1 cellular context compared by ENCODE assay signal in the genomic region with DNA sequence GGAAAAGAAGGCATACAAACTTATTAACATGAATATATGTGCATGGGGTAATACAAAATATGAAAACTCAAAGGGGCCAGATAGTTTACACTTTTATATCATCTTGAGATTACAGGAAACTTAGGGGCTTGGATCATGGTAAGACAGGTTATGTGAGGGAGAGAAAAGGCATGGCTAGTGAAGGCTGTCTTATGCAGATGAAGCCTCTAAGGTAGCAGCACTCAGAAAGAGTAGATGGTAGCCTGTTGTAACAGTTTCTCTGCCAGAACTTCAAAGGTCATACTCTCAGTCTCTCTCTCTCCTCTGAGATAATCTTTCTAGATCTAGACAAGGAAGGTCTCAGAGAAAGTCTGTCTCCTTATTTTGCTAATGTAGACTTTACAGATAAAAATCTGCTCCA.
TF ChIP-seq lines count a peak whose summit lies in the region.

No MANE protein-coding gene starts in this region.

TF ChIP-seq in WTC11, 78 proteins besides CTCF, POLR2A, EP300 and RAD21:
- TF ChIP-seq, protein P1, sequence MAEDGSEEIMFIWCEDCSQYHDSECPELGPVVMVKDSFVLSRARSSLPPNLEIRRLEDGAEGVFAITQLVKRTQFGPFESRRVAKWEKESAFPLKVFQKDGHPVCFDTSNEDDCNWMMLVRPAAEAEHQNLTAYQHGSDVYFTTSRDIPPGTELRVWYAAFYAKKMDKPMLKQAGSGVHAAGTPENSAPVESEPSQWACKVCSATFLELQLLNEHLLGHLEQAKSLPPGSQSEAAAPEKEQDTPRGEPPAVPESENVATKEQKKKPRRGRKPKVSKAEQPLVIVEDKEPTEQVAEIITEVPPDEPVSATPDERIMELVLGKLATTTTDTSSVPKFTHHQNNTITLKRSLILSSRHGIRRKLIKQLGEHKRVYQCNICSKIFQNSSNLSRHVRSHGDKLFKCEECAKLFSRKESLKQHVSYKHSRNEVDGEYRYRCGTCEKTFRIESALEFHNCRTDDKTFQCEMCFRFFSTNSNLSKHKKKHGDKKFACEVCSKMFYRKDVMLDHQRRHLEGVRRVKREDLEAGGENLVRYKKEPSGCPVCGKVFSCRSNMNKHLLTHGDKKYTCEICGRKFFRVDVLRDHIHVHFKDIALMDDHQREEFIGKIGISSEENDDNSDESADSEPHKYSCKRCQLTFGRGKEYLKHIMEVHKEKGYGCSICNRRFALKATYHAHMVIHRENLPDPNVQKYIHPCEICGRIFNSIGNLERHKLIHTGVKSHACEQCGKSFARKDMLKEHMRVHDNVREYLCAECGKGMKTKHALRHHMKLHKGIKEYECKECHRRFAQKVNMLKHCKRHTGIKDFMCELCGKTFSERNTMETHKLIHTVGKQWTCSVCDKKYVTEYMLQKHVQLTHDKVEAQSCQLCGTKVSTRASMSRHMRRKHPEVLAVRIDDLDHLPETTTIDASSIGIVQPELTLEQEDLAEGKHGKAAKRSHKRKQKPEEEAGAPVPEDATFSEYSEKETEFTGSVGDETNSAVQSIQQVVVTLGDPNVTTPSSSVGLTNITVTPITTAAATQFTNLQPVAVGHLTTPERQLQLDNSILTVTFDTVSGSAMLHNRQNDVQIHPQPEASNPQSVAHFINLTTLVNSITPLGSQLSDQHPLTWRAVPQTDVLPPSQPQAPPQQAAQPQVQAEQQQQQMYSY (CRISPR knock-in tag; IDR thresholded peaks at IDR 0.05) = no peak
- TF ChIP-seq, protein P2, sequence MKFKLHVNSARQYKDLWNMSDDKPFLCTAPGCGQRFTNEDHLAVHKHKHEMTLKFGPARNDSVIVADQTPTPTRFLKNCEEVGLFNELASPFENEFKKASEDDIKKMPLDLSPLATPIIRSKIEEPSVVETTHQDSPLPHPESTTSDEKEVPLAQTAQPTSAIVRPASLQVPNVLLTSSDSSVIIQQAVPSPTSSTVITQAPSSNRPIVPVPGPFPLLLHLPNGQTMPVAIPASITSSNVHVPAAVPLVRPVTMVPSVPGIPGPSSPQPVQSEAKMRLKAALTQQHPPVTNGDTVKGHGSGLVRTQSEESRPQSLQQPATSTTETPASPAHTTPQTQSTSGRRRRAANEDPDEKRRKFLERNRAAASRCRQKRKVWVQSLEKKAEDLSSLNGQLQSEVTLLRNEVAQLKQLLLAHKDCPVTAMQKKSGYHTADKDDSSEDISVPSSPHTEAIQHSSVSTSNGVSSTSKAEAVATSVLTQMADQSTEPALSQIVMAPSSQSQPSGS (CRISPR knock-in tag; IDR thresholded peaks at IDR 0.05; ENCODE audit: borderline replicate concordance, low read depth) = no peak
- no peak for TF ChIP-seq SMAD3 (CRISPR knock-in tag; IDR thresholded peaks at IDR 0.05; ENCODE audit: borderline replicate concordance)
TF ChIP-seq in WTC11: peak in this region for 0.
